In genomic region chr2:66412874-66413273, GRCh38 we compare ENCODE assay signal across 2 cellular contexts.
TF ChIP-seq lines count a peak whose summit lies in the region.

No MANE protein-coding gene starts in this region.

TF ChIP-seq in GM23338, 12 proteins besides CTCF, POLR2A, EP300 and RAD21 (continued from another document):
- TF ChIP-seq ETS1 (IDR thresholded peaks at IDR 0.05), result no peak
- TF ChIP-seq ZNF462 (CRISPR knock-in tag; IDR thresholded peaks at IDR 0.05), result no peak
- no peak for TF ChIP-seq JUNB (IDR thresholded peaks at IDR 0.05; ENCODE audit: unreplicated experiment)
- TF ChIP-seq CREB1 (CRISPR knock-in tag; IDR thresholded peaks at IDR 0.05; ENCODE audit: low read depth), result no peak
- no peak for TF ChIP-seq STAT1 (IDR thresholded peaks at IDR 0.05; ENCODE audit: unreplicated experiment)
- no peak for TF ChIP-seq EZH2 (IDR thresholded peaks at IDR 0.05; ENCODE audit: low read depth, unreplicated experiment)
- TF ChIP-seq ZNF331 (CRISPR knock-in tag; IDR thresholded peaks at IDR 0.05; ENCODE audit: low read depth), result no peak
- no peak for TF ChIP-seq REST (IDR thresholded peaks at IDR 0.05; ENCODE audit: unreplicated experiment)
- TF ChIP-seq NANOG (IDR thresholded peaks at IDR 0.05; ENCODE audit: borderline replicate concordance), result no peak
- no peak for TF ChIP-seq ZNF114 (CRISPR knock-in tag; IDR thresholded peaks at IDR 0.05)
- TF ChIP-seq EZH2phosphoT487 (IDR thresholded peaks at IDR 0.05; ENCODE audit: unreplicated experiment), result no peak

TF ChIP-seq in K562, 482 proteins besides CTCF, POLR2A, EP300 and RAD21:
- peak; percentile 67 for TF ChIP-seq NFE2L1 (tag; IDR thresholded peaks at IDR 0.05; ENCODE audit: borderline replicate concordance, low read depth)
- TF ChIP-seq MAFG (tag; conservative IDR thresholded peaks at IDR 0.05), result peak; percentile 76
- no peak for TF ChIP-seq ZHX1 (conservative IDR thresholded peaks at IDR 0.05; ENCODE audit: low read length)
TF ChIP-seq in K562: peak in this region for 2.
